ENCODE assay signal across 7 cellular contexts in genomic region chr5:143435207-143435657, GRCh38. TPM values are rescaled to one million over a fixed set of nuclear protein-coding genes. Genes with fewer than 3 reads are reported as not detected.
DNase-seq lines count a peak whose midpoint lies in the region; ATAC-seq and TF ChIP-seq lines count a peak whose summit lies in the region.

No MANE protein-coding gene starts in this region.

- no peaks in the 10 kb centered on the region for H3K9me3 Mint-ChIP-seq in osteocyte (ENCODE audit: unreplicated experiment)

- ATAC-seq in GM18858 (IDR thresholded peaks at IDR 0.05; ENCODE audit: unreplicated experiment) (peak; percentile 88), HG02571 (IDR thresholded peaks at IDR 0.05; ENCODE audit: unreplicated experiment) (peak; percentile 85)

- peak overlapping the region in 1 of 2 donors; percentile 35 for H3K27ac ChIP-seq in coronary artery

- peaks cover 9% of the 10 kb centered on the region for H3K4me1 Mint-ChIP-seq in osteocyte (ENCODE audit: unreplicated experiment)

- H3K36me3 Mint-ChIP-seq in osteocyte (ENCODE audit: unreplicated experiment) = no peaks in the 10 kb centered on the region

- no peaks in the 10 kb centered on the region for H3K27me3 Mint-ChIP-seq in osteocyte (ENCODE audit: unreplicated experiment)

- H3K4me3 Mint-ChIP-seq in osteocyte (ENCODE audit: unreplicated experiment) = no peak overlapping the region

- DNase-seq in NK-92 (lab: John Stamatoyannopoulos, UW; ENCODE audit: unreplicated experiment) (peak; percentile 17), coronary artery (ENCODE audit: low spot score) (no peak), osteocyte (ENCODE audit: extremely low spot score, unreplicated experiment) (no peak), HuH-7 (ENCODE audit: low spot score) (no peak), iPS-NIHi7 (ENCODE audit: extremely low spot score) (no peak)

- peak overlapping the region; percentile 63 for H3K27ac Mint-ChIP-seq in osteocyte (ENCODE audit: unreplicated experiment)

- H3K4me3 ChIP-seq in coronary artery = peak overlapping the region; percentile 31

- TF ChIP-seq CTCF in coronary artery (IDR thresholded peaks at IDR 0.05) (no peak), osteocyte (IDR thresholded peaks at IDR 0.05) (no peak)

RNA-seq across cellular contexts. Expression of gene NR3C1, which starts 31.7 kb away (rescaled TPM):
- total RNA-seq in osteocyte = 42.6 and 47.8 TPM in 2 replicates
